Comparison of ENCODE assay signal across 8 cellular contexts in genomic region chr3:122392868-122393844, GRCh38. TPM values are rescaled to one million over a fixed set of nuclear protein-coding genes. Genes with fewer than 3 reads are reported as not detected.
A peak's percentile ranks its signal among the peaks of the same experiment; 100 is the strongest.
DNase-seq lines count a peak whose midpoint lies in the region; ATAC-seq, FAIRE-seq and TF ChIP-seq lines count a peak whose summit lies in the region.

No MANE protein-coding gene starts in this region.

- no peak overlapping the region for H3K56ac ChIP-seq in mesendoderm (ENCODE audit: low read length)

- no peak overlapping the region for H3K9ac ChIP-seq in mesendoderm (ENCODE audit: low read length)

- no peak overlapping the region for H2BK15ac ChIP-seq in mesendoderm (replicated peaks; ENCODE audit: low read depth)

- H2BK120ac ChIP-seq in mesendoderm (ENCODE audit: low read depth, low read length), result no peak overlapping the region

- H3K4me2 ChIP-seq in mesendoderm (ENCODE audit: low read length), result no peak overlapping the region

- no peaks in the 10 kb centered on the region for H3K9me3 ChIP-seq in Panc1 (ENCODE audit: control insufficient read depth, insufficient read depth, low read depth, low read length)

- intact Hi-C loops in Panc1 (cut with micrococcal nuclease; ENCODE audit: unreplicated experiment), result loop anchor here (2.0 kb wide), 1 partner anchor 286 kb away; no protein-coding TSS in a partner anchor

- no peak overlapping the region for H2BK5ac ChIP-seq in mesendoderm (ENCODE audit: low read length)

- no peak for FAIRE-seq in HTR-8/SVneo (lab: Jason Lieb, UNC)

- WGBS in mesendoderm (ENCODE audit: extremely low coverage, insufficient coverage, low lambda C conversion rate), result no CpG with 5 or more reads among the region's 2 CpGs

- DNase-seq in DMS53 treated with DMSO at 0.1 percent for 48 hours (lab: John Stamatoyannopoulos, UW; ENCODE audit: unreplicated experiment), result peak; percentile 16
- DNase-seq in HTR-8/SVneo (ENCODE audit: insufficient read length, low spot score), result peak; percentile 33
- no peak for DNase-seq in Panc1 (ENCODE audit: low read depth, low spot score)
- DNase-seq in dedifferentiated amniotic fluid mesenchymal stem cell (ENCODE audit: extremely low spot score), result peak; percentile 67
- peak; percentile 55 for DNase-seq in mesendoderm
- no peak for DNase-seq in T1000 (lab: John Stamatoyannopoulos, UW)

- H3K4ac ChIP-seq in mesendoderm (ENCODE audit: low read depth, low read length), result no peak overlapping the region

- no peak overlapping the region for H4K5ac ChIP-seq in mesendoderm (ENCODE audit: low read length)

- ATAC-seq in Panc1, result 0 out of 2 replicates have a peak, but pooled peaks have one; percentile 53
- ATAC-seq in GM18870 (IDR thresholded peaks at IDR 0.05; ENCODE audit: unreplicated experiment), result no peak
- no peak for ATAC-seq in HG02759 (IDR thresholded peaks at IDR 0.05; ENCODE audit: unreplicated experiment)

- H3K27ac ChIP-seq in Panc1 (ENCODE audit: low read length) (no peak overlapping the region), mesendoderm (ENCODE audit: low read depth, low read length) (no peak overlapping the region)

- peak; percentile 84 for TF ChIP-seq CTCF in Panc1 (IDR thresholded peaks at IDR 0.05)

- no peaks in the 10 kb centered on the region for H3K79me2 ChIP-seq in mesendoderm (ENCODE audit: control insufficient read depth, insufficient read depth, low read length)

- H3K18ac ChIP-seq in mesendoderm (ENCODE audit: low read length), result no peak overlapping the region

- POLR2A ChIA-PET in Panc1 (lab: Charles Lee), result interaction anchor here (0.5 to 1.0 kb wide), 3 partner anchors 9 to 28 kb away, joined by 3 to 8 read pairs (median 3); partner anchors contain the start of gene FAM162A

- H4K8ac ChIP-seq in mesendoderm (ENCODE audit: low read depth, low read length), result no peak overlapping the region

- no peaks in the 10 kb centered on the region for H3K27me3 ChIP-seq in Panc1 (ENCODE audit: control insufficient read depth, insufficient read depth, low read length)
- H3K27me3 ChIP-seq in mesendoderm (ENCODE audit: insufficient read depth, low read length, poor library complexity), result no peaks in the 10 kb centered on the region

- H3K23ac ChIP-seq in mesendoderm (ENCODE audit: low read length), result no peak overlapping the region

- in situ Hi-C loops in Panc1 (cut with HindIII; ENCODE audit: low pct_unique_long_range_greater_than_20kb, low sequenced_read_pairs), result no loop called here

- H2AK5ac ChIP-seq in mesendoderm (ENCODE audit: low read length), result no peak overlapping the region

- H3K4me1 ChIP-seq in Panc1 (ENCODE audit: control insufficient read depth, insufficient read depth, low read length), result no peaks in the 10 kb centered on the region; the same call in 1 of the 2 replicates
- H3K4me1 ChIP-seq in mesendoderm (ENCODE audit: control insufficient read depth, low read depth, low read length), result no peaks in the 10 kb centered on the region

- H3K79me1 ChIP-seq in mesendoderm (ENCODE audit: low read length), result no peaks in the 10 kb centered on the region

- H3K36me3 ChIP-seq in Panc1 (ENCODE audit: control insufficient read depth, insufficient read depth, low read length) (no peaks in the 10 kb centered on the region), mesendoderm (ENCODE audit: control insufficient read depth, insufficient read depth, low read length) (no peaks in the 10 kb centered on the region)

- CTCF ChIA-PET in Panc1 (lab: Charles Lee), result interaction anchor here (0.6 to 1.6 kb wide), 6 partner anchors 9 to 442 kb away, joined by 3 to 10 read pairs (median 4); partner anchors contain the start of genes FAM162A and WDR5B

- BruUV-seq in Panc1 (replicated peaks; lab: Mats Ljungman, UMichigan), result no TSS peak

- H3K4me3 ChIP-seq in Panc1 (ENCODE audit: low read depth in 2 of 2, low read length in 2 of 2), result no peak overlapping the region
- no peak overlapping the region for H3K4me3 ChIP-seq in mesendoderm (ENCODE audit: low read length)

RNA-seq across cellular contexts. Expression of gene FAM162A, which starts 9.2 kb away (rescaled TPM):
- total RNA-seq in Panc1 (2021; ENCODE audit: unreplicated experiment), result 59.6 TPM
- polyA plus RNA-seq in Panc1 (2012; ENCODE audit: insufficient read length), result 92.9 TPM
- polyA plus RNA-seq in mesendoderm (2013, experiment 1 of 2), result 24.1 TPM
- 24.0 TPM for polyA plus RNA-seq in mesendoderm (2013, experiment 2 of 2)

RNA-seq across cellular contexts. Expression of gene MIX23, which starts 10.1 kb away (rescaled TPM):
- 61.7 TPM for total RNA-seq in Panc1 (2021; ENCODE audit: unreplicated experiment)
- polyA plus RNA-seq in Panc1 (2012; ENCODE audit: insufficient read length), result 31.3 TPM
- polyA plus RNA-seq in mesendoderm (2013, experiment 1 of 2), result 94.8 TPM
- 95.8 TPM for polyA plus RNA-seq in mesendoderm (2013, experiment 2 of 2)

RNA-seq across cellular contexts. Expression of gene WDR5B, which starts 22.7 kb away (rescaled TPM):
- total RNA-seq in Panc1 (2021; ENCODE audit: unreplicated experiment), result 5.5 TPM
- polyA plus RNA-seq in Panc1 (2012; ENCODE audit: insufficient read length), result 2.6 TPM
- 1.8 TPM for polyA plus RNA-seq in mesendoderm (2013, experiment 1 of 2)
- polyA plus RNA-seq in mesendoderm (2013, experiment 2 of 2), result 1.9 TPM

Comparison
In these comparisons a context has a peak if more than half of its experiments do, and no peak if none do; other contexts are left out.
1. DNase-seq: peak in DMS53 treated with DMSO at 0.1 percent for 48 hours (single experiment), HTR-8/SVneo (single experiment), dedifferentiated amniotic fluid mesenchymal stem cell (single experiment) and mesendoderm (single experiment); none in Panc1 (single experiment) and T1000 (single experiment).